In the genomic region with DNA sequence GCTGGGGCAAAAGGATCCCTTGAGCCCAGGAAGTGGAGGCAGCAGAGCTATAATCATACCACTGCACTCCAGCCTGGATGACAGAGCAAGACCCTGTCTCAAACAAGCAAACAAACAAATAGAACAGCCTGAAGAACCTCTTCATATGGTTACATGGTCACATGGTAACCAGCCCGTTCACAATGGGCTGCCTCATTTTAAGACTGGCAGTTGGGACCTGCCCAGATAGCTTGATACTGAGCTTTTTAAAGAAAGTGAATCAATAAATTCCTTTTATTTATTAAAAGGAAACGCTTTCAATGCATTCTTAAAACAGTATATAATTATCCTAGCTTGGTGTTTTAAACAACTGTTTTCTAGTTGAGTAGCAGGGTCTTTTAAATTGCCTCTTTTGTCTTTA, we compare ENCODE assay signal across 12 cellular contexts. TPM values are rescaled to one million over a fixed set of nuclear protein-coding genes. Genes with fewer than 3 reads are reported as not detected.
DNase-seq lines count a peak whose midpoint lies in the region; ATAC-seq and TF ChIP-seq lines count a peak whose summit lies in the region.
"Had no signal": no experiment of that assay in that cellular context is flagged by ENCODE, and none has a peak within 500 bp of the region (broad histone marks: within the 10 kb centered on the region; RNA-seq: fewer than 3 reads in every experiment).

No MANE protein-coding gene starts in this region.

- TF ChIP-seq CTCF in RWPE2 (IDR thresholded peaks at IDR 0.05; ENCODE audit: poor library complexity, severe bottlenecking): no peak
- no peak for TF ChIP-seq CTCF in coronary artery (IDR thresholded peaks at IDR 0.05)
- no peak for TF ChIP-seq CTCF in GM10266 (IDR thresholded peaks at IDR 0.05; ENCODE audit: control insufficient read depth, insufficient read depth, low read depth, missing control alignments)

- CTCF ChIA-PET in activated naive CD4-positive, alpha-beta T cell treated with anti-CD3 and anti-CD28 coated beads, Interleukin-2, amount 10 ng/mL, durations not matched to agents 7 days and 5 days (lab: Charles Lee): interaction anchor here (0.7 to 2.4 kb wide), 3 partner anchors 9 to 34 kb away, joined by 3 to 11 read pairs (median 3); no protein-coding TSS in a partner anchor

- H3K27ac ChIP-seq in RWPE2 (ENCODE audit: poor library complexity, severe bottlenecking): peak overlapping the region; percentile 1
- peak overlapping the region; percentile 46 for H3K27ac ChIP-seq in thymus (ENCODE audit: low read depth)
- H3K27ac ChIP-seq in coronary artery: peak overlapping the region in 1 of 2 donors; percentile 80

- ATAC-seq in RWPE2 (ENCODE audit: low read depth) (no peak), left colon (peak; percentile 11), HG02642 (IDR thresholded peaks at IDR 0.05; ENCODE audit: poor library complexity, unreplicated experiment) (no peak)

- peaks cover 8% of the 10 kb centered on the region for H3K4me1 ChIP-seq in RWPE2 (ENCODE audit: insufficient read depth, poor library complexity, severe bottlenecking)
- H3K4me1 ChIP-seq in thymus (ENCODE audit: control insufficient read depth, insufficient read depth, low read length): peaks cover 43% of the 10 kb centered on the region

- intact Hi-C loops in left colon (cut with DNase I, micrococcal nuclease): no loop called here

- no peaks in the 10 kb centered on the region for H3K27me3 ChIP-seq in RWPE2 (ENCODE audit: insufficient read depth, poor library complexity, severe bottlenecking)
- H3K27me3 ChIP-seq in thymus (ENCODE audit: control insufficient read depth, insufficient read depth): no peaks in the 10 kb centered on the region
- H3K27me3 ChIP-seq: ovary, upper lobe of left lung had no signal

- no peak overlapping the region for H3K4me3 Mint-ChIP-seq in activated naive CD4-positive, alpha-beta T cell treated with anti-CD3 and anti-CD28 coated beads, Interleukin-2, amount 10 ng/mL, durations not matched to agents 7 days and 5 days

- no peak for DNase-seq in activated naive CD4-positive, alpha-beta T cell treated with anti-CD3 and anti-CD28 coated beads, Interleukin-2, amount 10 ng/mL, durations not matched to agents 7 days and 5 days
- no peak for DNase-seq in activated naive CD4-positive, alpha-beta T cell treated with Interleukin-2 at 50 U/mL for 16 hours
- DNase-seq in RWPE2 (ENCODE audit: low spot score): no peak
- DNase-seq in left colon: peak in 1 of 2 donors; percentile 24
- DNase-seq in coronary artery (ENCODE audit: low spot score): no peak
- no peak for DNase-seq in GM10266 (ENCODE audit: extremely low spot score)
- DNase-seq: mammary epithelial cell, NCI-H1417 treated with DMSO at 0.1 percent for 48 hours, ovary, upper lobe of left lung had no signal

- peaks cover 52% of the 10 kb centered on the region for H3K36me3 Mint-ChIP-seq in activated naive CD4-positive, alpha-beta T cell treated with anti-CD3 and anti-CD28 coated beads, Interleukin-2, amount 10 ng/mL, durations not matched to agents 7 days and 5 days

- peaks cover 55% of the 10 kb centered on the region for H3K4me1 Mint-ChIP-seq in activated naive CD4-positive, alpha-beta T cell treated with anti-CD3 and anti-CD28 coated beads, Interleukin-2, amount 10 ng/mL, durations not matched to agents 7 days and 5 days

- no peaks in the 10 kb centered on the region for H3K27me3 Mint-ChIP-seq in activated naive CD4-positive, alpha-beta T cell treated with anti-CD3 and anti-CD28 coated beads, Interleukin-2, amount 10 ng/mL, durations not matched to agents 7 days and 5 days

- no peaks in the 10 kb centered on the region for H3K9me3 Mint-ChIP-seq in activated naive CD4-positive, alpha-beta T cell treated with anti-CD3 and anti-CD28 coated beads, Interleukin-2, amount 10 ng/mL, durations not matched to agents 7 days and 5 days

- peaks cover 45% of the 10 kb centered on the region for H3K36me3 ChIP-seq in RWPE2 (ENCODE audit: low read depth)
- peaks cover 20% of the 10 kb centered on the region for H3K36me3 ChIP-seq in thymus (ENCODE audit: control insufficient read depth, insufficient read depth)
- H3K36me3 ChIP-seq: ovary had no signal

- H3K9me3 ChIP-seq in RWPE2 (ENCODE audit: severe bottlenecking) (no peaks in the 10 kb centered on the region), thymus (ENCODE audit: control insufficient read depth) (no peaks in the 10 kb centered on the region)
- H3K9me3 ChIP-seq: ovary, upper lobe of left lung had no signal

- WGBS in thymus: 52% methylated on average over 2 of the region's 2 CpGs

- peak overlapping the region; percentile 60 for H3K27ac Mint-ChIP-seq in activated naive CD4-positive, alpha-beta T cell treated with anti-CD3 and anti-CD28 coated beads, Interleukin-2, amount 10 ng/mL, durations not matched to agents 7 days and 5 days

- no peak overlapping the region for H3K4me3 ChIP-seq in RWPE2 (ENCODE audit: severe bottlenecking)
- H3K4me3 ChIP-seq in thymus (ENCODE audit: low read length): no peak overlapping the region
- H3K4me3 ChIP-seq in coronary artery: no peak overlapping the region
- H3K4me3 ChIP-seq: ovary, upper lobe of left lung had no signal

RNA-seq across cellular contexts. Expression of a gene that starts 10.5 kb away (rescaled TPM):
- total RNA-seq in left colon: 100 to 1,000 TPM; 125 to 175 TPM
- 31.9 TPM for polyA plus RNA-seq in thymus
